ENCODE assay signal across 1 cellular context in genomic region chr7:133641436-133641835, GRCh38.
TF ChIP-seq lines count a peak whose summit lies in the region.

No MANE protein-coding gene starts in this region.

TF ChIP-seq in H1, 55 proteins besides CTCF, POLR2A, EP300 and RAD21:
- TF ChIP-seq BRCA1 (IDR thresholded peaks at IDR 0.05; ENCODE audit: low read depth, low read length) (no peak), USF2 (IDR thresholded peaks at IDR 0.05; ENCODE audit: low read length) (no peak), TCF12 (IDR thresholded peaks at IDR 0.05; ENCODE audit: low read depth, low read length) (no peak), E2F6 (IDR thresholded peaks at IDR 0.05) (no peak), SP4 (IDR thresholded peaks at IDR 0.05; ENCODE audit: low read length) (no peak), GTF2F1 (IDR thresholded peaks at IDR 0.05; ENCODE audit: borderline replicate concordance, low read depth, low read length) (no peak), ZNF274 (IDR thresholded peaks at IDR 0.05; ENCODE audit: borderline replicate concordance, extremely low read depth, low read length) (no peak), JUN (IDR thresholded peaks at IDR 0.05; ENCODE audit: low read depth, low read length) (no peak), PHF8 (conservative IDR thresholded peaks at IDR 0.05; ENCODE audit: low read depth, low read length) (no peak), RXRA (IDR thresholded peaks at IDR 0.05; ENCODE audit: insufficient read depth, low read depth, low read length) (no peak), TEAD4 (IDR thresholded peaks at IDR 0.05; ENCODE audit: low read depth, low read length) (no peak), FOSL1 (IDR thresholded peaks at IDR 0.05; ENCODE audit: insufficient read depth, low read depth, low read length) (no peak), HDAC6 (IDR thresholded peaks at IDR 0.05; ENCODE audit: low read depth, low read length) (no peak), KDM5A (IDR thresholded peaks at IDR 0.05; ENCODE audit: low read length) (no peak)
- TF ChIP-seq, protein P1, sequence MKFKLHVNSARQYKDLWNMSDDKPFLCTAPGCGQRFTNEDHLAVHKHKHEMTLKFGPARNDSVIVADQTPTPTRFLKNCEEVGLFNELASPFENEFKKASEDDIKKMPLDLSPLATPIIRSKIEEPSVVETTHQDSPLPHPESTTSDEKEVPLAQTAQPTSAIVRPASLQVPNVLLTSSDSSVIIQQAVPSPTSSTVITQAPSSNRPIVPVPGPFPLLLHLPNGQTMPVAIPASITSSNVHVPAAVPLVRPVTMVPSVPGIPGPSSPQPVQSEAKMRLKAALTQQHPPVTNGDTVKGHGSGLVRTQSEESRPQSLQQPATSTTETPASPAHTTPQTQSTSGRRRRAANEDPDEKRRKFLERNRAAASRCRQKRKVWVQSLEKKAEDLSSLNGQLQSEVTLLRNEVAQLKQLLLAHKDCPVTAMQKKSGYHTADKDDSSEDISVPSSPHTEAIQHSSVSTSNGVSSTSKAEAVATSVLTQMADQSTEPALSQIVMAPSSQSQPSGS (IDR thresholded peaks at IDR 0.05; ENCODE audit: low read length), result no peak
- TF ChIP-seq, protein P2, sequence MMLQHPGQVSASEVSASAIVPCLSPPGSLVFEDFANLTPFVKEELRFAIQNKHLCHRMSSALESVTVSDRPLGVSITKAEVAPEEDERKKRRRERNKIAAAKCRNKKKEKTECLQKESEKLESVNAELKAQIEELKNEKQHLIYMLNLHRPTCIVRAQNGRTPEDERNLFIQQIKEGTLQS (IDR thresholded peaks at IDR 0.05; ENCODE audit: insufficient read depth, low read depth, low read length), result no peak
